8 cellular contexts compared by ENCODE assay signal in the genomic region with DNA sequence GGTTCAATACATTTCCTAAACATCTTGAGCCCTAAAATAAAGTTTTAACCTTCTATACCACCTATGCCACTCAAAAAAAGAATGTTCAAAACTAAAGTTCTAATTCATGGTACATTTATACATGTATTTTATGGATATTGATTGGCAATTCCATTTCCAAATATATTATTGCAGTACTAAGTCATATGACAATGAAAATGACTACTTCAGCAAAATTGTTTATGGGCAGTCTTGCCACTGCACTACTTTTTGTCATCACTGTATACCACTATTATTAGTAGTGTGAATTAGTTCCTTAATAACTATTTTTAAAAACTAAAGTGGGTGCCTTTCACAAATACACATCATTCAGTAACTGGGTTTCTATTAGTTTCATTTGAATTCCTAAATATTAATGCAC.
"Had no signal": no experiment of that assay in that cellular context is flagged by ENCODE, and none has a peak within 500 bp of the region (broad histone marks: within the 10 kb centered on the region; RNA-seq: fewer than 3 reads in every experiment).

No MANE protein-coding gene starts in this region.

- H3K4me3 ChIP-seq: GM12878 had no signal

- DNase-seq: GDM1, GF-D8 had no signal

- FAIRE-seq: G401.6, GM12878, GM12891, GM12892, GM18507, GM19239 had no signal

- ATAC-seq: GM12878 had no signal
